8 cellular contexts compared by ENCODE assay signal in genomic region chr1:225651376-225651871, GRCh38. TPM values are rescaled to one million over a fixed set of nuclear protein-coding genes. Genes with fewer than 3 reads are reported as not detected.
DNase-seq lines count a peak whose midpoint lies in the region; ATAC-seq, FAIRE-seq and TF ChIP-seq lines count a peak whose summit lies in the region.

No MANE protein-coding gene starts in this region.

- no peak overlapping the region for H3K56ac ChIP-seq in H9 (ENCODE audit: insufficient read length, low read depth, low read length)

- H3K9ac ChIP-seq in H9 (ENCODE audit: extremely low read depth, insufficient read length, low read length) (peak overlapping the region; percentile 86), astrocyte (ENCODE audit: low read length) (peak overlapping the region; percentile 99), liver (ENCODE audit: low read depth in 1 of 2, low read length in 2 of 2) (peak overlapping the region; percentile 38 to 88)

- H4K91ac ChIP-seq in H9 (ENCODE audit: insufficient read length, low read depth, low read length) = no peak overlapping the region

- TF ChIP-seq POLR2A in uterus (IDR thresholded peaks at IDR 0.05) = no peak

- no peak overlapping the region for H2AFZ ChIP-seq in H9 (ENCODE audit: low read length)
- no peak overlapping the region for H2AFZ ChIP-seq in astrocyte (ENCODE audit: low read depth, low read length)

- FAIRE-seq in astrocyte (lab: Jason Lieb, UNC) = no peak

- no peak overlapping the region for H2BK120ac ChIP-seq in H9 (ENCODE audit: low read depth, low read length, poor library complexity, severe bottlenecking)

- H2BK20ac ChIP-seq in H9 (ENCODE audit: low read depth, low read length, poor library complexity, severe bottlenecking) = no peak overlapping the region

- H2BK15ac ChIP-seq in H9 (ENCODE audit: low read depth, low read length) = no peak overlapping the region

- H3K79me2 ChIP-seq in H9 (ENCODE audit: insufficient read depth, low read length) (peaks cover 53% of the 10 kb centered on the region; the same call in 1 of the 2 replicates), astrocyte (ENCODE audit: insufficient read depth, low read length) (peaks cover 70% of the 10 kb centered on the region)

- H3T11ph ChIP-seq in H9 (ENCODE audit: low read length) = no peak overlapping the region

- no peak for TF ChIP-seq RAD21 in liver (IDR thresholded peaks at IDR 0.05)

- no peak overlapping the region for H4K8ac ChIP-seq in H9 (replicated peaks; ENCODE audit: insufficient read length, low read depth, low read length)

- H3K4me2 ChIP-seq in H9 (ENCODE audit: insufficient read depth, insufficient read length, low read length) (peak overlapping the region; percentile 93), astrocyte (ENCODE audit: low read length) (peak overlapping the region; percentile 84)

- H3K9me3 Mint-ChIP-seq in H9 (peaks cover 0 to 5% of the 10 kb centered on the region in 2 experiments; a peak in 1 of 5 replicates), astrocyte (ENCODE audit: unreplicated experiment) (no peaks in the 10 kb centered on the region)

- no peak overlapping the region for H2BK5ac ChIP-seq in H9 (ENCODE audit: insufficient read length, low read length)

- peaks cover 41 to 47% of the 10 kb centered on the region in 2 experiments for H3K4me1 Mint-ChIP-seq in H9
- peaks cover 20% of the 10 kb centered on the region for H3K4me1 Mint-ChIP-seq in astrocyte (ENCODE audit: low read depth, unreplicated experiment)

- no peak overlapping the region for H3K14ac ChIP-seq in H9 (ENCODE audit: insufficient read depth, low read length)

- H3K4ac ChIP-seq in H9 (ENCODE audit: low read depth, low read length) = no peak overlapping the region

- no peak overlapping the region for H2AK5ac ChIP-seq in H9 (ENCODE audit: insufficient read length, low read length)

- no peak for ATAC-seq in sciatic nerve

- H3K18ac ChIP-seq in H9 (ENCODE audit: insufficient read length, low read depth, low read length) = no peak overlapping the region

- H3K79me1 ChIP-seq in H9 (ENCODE audit: insufficient read depth, low read depth, low read length, poor library complexity, severe bottlenecking) = no peaks in the 10 kb centered on the region

- no peaks in the 10 kb centered on the region for H3K27me3 Mint-ChIP-seq in H9 (ENCODE audit: low read depth)
- H3K27me3 Mint-ChIP-seq in astrocyte (ENCODE audit: low read depth, unreplicated experiment) = no peaks in the 10 kb centered on the region

- no peak for TF ChIP-seq CTCF in H9 (conservative IDR thresholded peaks at IDR 0.05)
- TF ChIP-seq CTCF in astrocyte (IDR thresholded peaks at IDR 0.05; ENCODE audit: insufficient read depth, low read depth, low read length) = no peak
- no peak for TF ChIP-seq CTCF in liver (IDR thresholded peaks at IDR 0.05; ENCODE audit: low read depth, low read length, missing input control)
- TF ChIP-seq CTCF in uterus (IDR thresholded peaks at IDR 0.05) = no peak

- intact Hi-C loops in uterus (cut with DNase I; ENCODE audit: low total_unique reads) = loop anchor here (10.0 kb wide), 1 partner anchor 123 kb away; the partner anchor contains the start of gene SRP9
- intact Hi-C loops in sciatic nerve (cut with DNase I) = no loop called here

- DNase-seq in A172 (ENCODE audit: low spot score) (peak; percentile 35), H9 (no peak), astrocyte (ENCODE audit: low read depth) (peak; percentile 51), uterus (no peak), Ammon's horn (ENCODE audit: low spot score) (no peak), NCI-H510A (lab: John Stamatoyannopoulos, UW) (no peak), sciatic nerve (ENCODE audit: low spot score) (no peak)

- H3K27ac ChIP-seq in H9 (ENCODE audit: insufficient read length, low read depth, low read length) = no peak overlapping the region
- H3K27ac ChIP-seq in astrocyte (ENCODE audit: low read depth, low read length) = peak overlapping the region; percentile 79
- H3K27ac ChIP-seq in liver (ENCODE audit: low read depth in 1 of 2, low read length in 2 of 2) = no peak overlapping the region
- H3K27ac ChIP-seq in uterus = peak overlapping the region; percentile 99 to 100

- H3K23ac ChIP-seq in H9 (ENCODE audit: insufficient read length, low read depth, low read length) = no peak overlapping the region

- H3K4me1 ChIP-seq in H9 (ENCODE audit: insufficient read depth, low read length) (no peaks in the 10 kb centered on the region), astrocyte (ENCODE audit: insufficient read depth, low read length) (peaks cover 28% of the 10 kb centered on the region), liver (ENCODE audit: control insufficient read depth in 4 of 4, insufficient read depth in 4 of 4, low read length in 3 of 4) (peaks cover 0 to 17% (median 5%) of the 10 kb centered on the region in 4 donors), uterus (no peaks in the 10 kb centered on the region)

- H3K27me3 ChIP-seq in H9 (ENCODE audit: insufficient read depth, low read length) (no peaks in the 10 kb centered on the region), astrocyte (ENCODE audit: insufficient read depth, low read length) (no peaks in the 10 kb centered on the region), liver (ENCODE audit: control insufficient read depth in 4 of 4, insufficient read depth in 4 of 4, low read length in 3 of 4) (no peaks in the 10 kb centered on the region), uterus (no peaks in the 10 kb centered on the region)

- peak overlapping the region; percentile 80 for H3K4me3 ChIP-seq in astrocyte (ENCODE audit: insufficient read depth, low read depth, low read length)
- H3K4me3 ChIP-seq in liver (ENCODE audit: low read depth in 1 of 3, low read length in 3 of 3) = peak overlapping the region; percentile 88 to 99 (median 90)
- H3K4me3 ChIP-seq in uterus = peak overlapping the region; percentile 79 to 89

- H3K36me3 Mint-ChIP-seq in H9 (ENCODE audit: insufficient read depth in 1 of 3, low read depth in 3 of 3) (peaks cover 5 to 30% (median 16%) of the 10 kb centered on the region in 3 experiments), astrocyte (ENCODE audit: low read depth, unreplicated experiment) (peaks cover 24% of the 10 kb centered on the region)

- no peak overlapping the region for H2BK12ac ChIP-seq in H9 (ENCODE audit: insufficient read length, low read depth, low read length)

- no peaks in the 10 kb centered on the region for H3K9me3 ChIP-seq in H9 (ENCODE audit: control insufficient read depth, low read depth, low read length)
- H3K9me3 ChIP-seq in astrocyte (ENCODE audit: insufficient read depth, low read depth, low read length) = no peaks in the 10 kb centered on the region
- H3K9me3 ChIP-seq in liver (ENCODE audit: control insufficient read depth in 4 of 4, low read length in 3 of 4) = no peaks in the 10 kb centered on the region
- no peaks in the 10 kb centered on the region for H3K9me3 ChIP-seq in uterus

- peaks cover 3% of the 10 kb centered on the region for H3K23me2 ChIP-seq in H9 (ENCODE audit: insufficient read length, low read depth, low read length, poor library complexity, severe bottlenecking)

- H3K36me3 ChIP-seq in astrocyte (ENCODE audit: insufficient read depth, low read length) (no peaks in the 10 kb centered on the region), liver (ENCODE audit: control insufficient read depth in 4 of 4, insufficient read depth in 3 of 4, low read depth in 1 of 4, low read length in 3 of 4) (no peaks in the 10 kb centered on the region), uterus (no peaks in the 10 kb centered on the region)

- H4K5ac ChIP-seq in H9 (ENCODE audit: insufficient read length, low read depth, low read length) = no peak overlapping the region

- H4K20me1 ChIP-seq in H9 (ENCODE audit: control insufficient read depth, insufficient read depth, insufficient read length) (no peaks in the 10 kb centered on the region), astrocyte (ENCODE audit: insufficient read depth, low read length) (peaks cover 37% of the 10 kb centered on the region)

- H3K4me3 Mint-ChIP-seq in H9 (peak overlapping the region; percentile 95 to 100), astrocyte (ENCODE audit: unreplicated experiment) (peak overlapping the region; percentile 96)

- H3K27ac Mint-ChIP-seq in H9 (peak overlapping the region; percentile 99), astrocyte (ENCODE audit: unreplicated experiment) (peak overlapping the region; percentile 95)

- WGBS in H9 (ENCODE audit: extremely low coverage, insufficient read length, low lambda C conversion rate) = no CpG with 5 or more reads among the region's 8 CpGs
- 42% methylated on average over 8 of the region's 8 CpGs for WGBS in liver

TF ChIP-seq in liver, 16 proteins besides CTCF, POLR2A, EP300 and RAD21 (continues in another document):
- TF ChIP-seq GABPA (IDR thresholded peaks at IDR 0.05 in 1 of 2, conservative IDR thresholded peaks at IDR 0.05 in 1 of 2) (no peak), SP1 (IDR thresholded peaks at IDR 0.05) (no peak), FOXA1 (IDR thresholded peaks at IDR 0.05) (no peak), HNF4G (IDR thresholded peaks at IDR 0.05) (no peak), ZBTB33 (IDR thresholded peaks at IDR 0.05) (no peak), YY1 (IDR thresholded peaks at IDR 0.05) (no peak), NR2F2 (IDR thresholded peaks at IDR 0.05) (no peak)

RNA-seq across cellular contexts. Expression of gene ENAH, which starts 1.5 kb away (rescaled TPM):
- 129 and 155 TPM in 2 replicates for total RNA-seq in A172 (2014; rRNA removed; shearing (Covaris generic))
- total RNA-seq in H9 (2021) (284 and 285 TPM in 2 replicates), astrocyte (749 and 829 TPM in 2 replicates), liver (1 to 10 TPM; 3.2 to 8.4 TPM), uterus (100 to 1,000 TPM in 1 of 4 donors, 10 to 100 TPM in 3; 22.9 to 109 (median 78.3) TPM), sciatic nerve (80.8 TPM)
- polyA plus RNA-seq in liver = 1 to 10 TPM; 2.8 to 5.9 TPM

Comparison
In these comparisons a context has a peak if more than half of its experiments do, and no peak if none do; other contexts are left out.
1. DNase-seq: peak in A172 (single experiment) and astrocyte (single experiment); none in H9 (single experiment), uterus (0 of 2), Ammon's horn (single experiment), NCI-H510A (single experiment) and sciatic nerve (single experiment).
2. H3K27ac ChIP-seq: peak in astrocyte (single experiment) and uterus (2 of 2); none in H9 (single experiment) and liver (0 of 2).
3. Peak in every context shown above with its lines, with median percentiles within 50 percentile points of each other: H3K9ac ChIP-seq and H3K4me3 ChIP-seq.